In the genomic region with DNA sequence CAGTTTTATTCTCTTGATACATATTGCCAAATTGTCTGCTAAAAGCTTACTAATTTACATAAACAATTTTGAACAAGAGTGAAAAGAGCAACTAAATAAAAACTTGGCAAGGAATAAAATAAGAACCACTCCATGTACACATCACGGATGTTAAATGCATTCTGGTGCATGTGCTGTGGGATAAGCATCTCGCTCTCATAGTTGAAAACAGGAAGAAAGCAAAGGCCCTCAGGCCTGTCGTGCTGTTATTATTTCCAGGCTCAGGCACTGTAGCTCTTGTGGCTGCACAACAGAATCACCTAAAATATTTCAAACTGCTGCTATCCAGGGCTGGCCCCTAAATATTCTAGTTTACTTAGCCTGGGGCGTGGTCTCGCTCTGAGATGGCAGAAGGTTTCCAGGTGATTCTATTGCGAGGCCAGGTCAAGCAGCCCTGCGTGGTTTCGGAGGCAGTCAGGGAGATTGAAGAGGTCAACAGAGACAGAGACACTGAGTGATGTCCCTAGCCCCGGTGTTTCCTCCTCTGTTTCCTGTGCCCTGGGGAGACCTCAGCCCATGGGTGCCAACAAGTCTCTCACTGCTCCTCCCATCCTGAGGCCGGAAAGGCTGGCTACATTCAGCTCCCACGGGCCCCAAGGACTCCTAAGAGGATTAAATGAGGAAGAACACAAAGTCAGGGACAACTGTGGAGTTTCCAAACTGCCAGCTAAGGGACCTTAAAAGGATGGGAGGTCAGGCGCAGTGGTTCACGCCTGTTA, we compare ENCODE assay signal across 1 cellular context.
TF ChIP-seq lines count a peak whose summit lies in the region.

No MANE protein-coding gene starts in this region.

TF ChIP-seq in endothelial cell of umbilical vein, 7 proteins besides CTCF, POLR2A, EP300 and RAD21:
- TF ChIP-seq FOS (IDR thresholded peaks at IDR 0.05; ENCODE audit: borderline replicate concordance, insufficient read depth, low read length) (no peak), POLR2AphosphoS5 (IDR thresholded peaks at IDR 0.05; ENCODE audit: insufficient read depth, low read depth, low read length) (no peak), JUN (IDR thresholded peaks at IDR 0.05; ENCODE audit: borderline replicate concordance, insufficient read depth, insufficient read length, low read depth) (no peak), EZH2 (IDR thresholded peaks at IDR 0.05; ENCODE audit: borderline replicate concordance, low read depth, low read length, severe bottlenecking) (no peak)
